9 cellular contexts compared by ENCODE assay signal in genomic region chr4:1245481-1246051, GRCh38. TPM values are rescaled to one million over a fixed set of nuclear protein-coding genes. Genes with fewer than 3 reads are reported as not detected.
DNase-seq lines count a peak whose midpoint lies in the region; ATAC-seq and TF ChIP-seq lines count a peak whose summit lies in the region.
"Had no signal": no experiment of that assay in that cellular context is flagged by ENCODE, and none has a peak within 500 bp of the region (broad histone marks: within the 10 kb centered on the region; RNA-seq: fewer than 3 reads in every experiment).

No MANE protein-coding gene starts in this region.

- H3K27me3 Mint-ChIP-seq in CD4-positive, CD25-positive, alpha-beta regulatory T cell, result peaks cover 4% of the 10 kb centered on the region
- H3K27me3 Mint-ChIP-seq in effector memory CD8-positive, alpha-beta T cell, result no peaks in the 10 kb centered on the region

- H2BK15ac ChIP-seq in neuronal stem cell (ENCODE audit: low read length), result no peak overlapping the region

- H3K36me3 Mint-ChIP-seq in CD4-positive, CD25-positive, alpha-beta regulatory T cell, result peaks cover 6% of the 10 kb centered on the region
- H3K36me3 Mint-ChIP-seq in effector memory CD8-positive, alpha-beta T cell (ENCODE audit: insufficient read depth), result peaks cover 71% of the 10 kb centered on the region

- H3K36me3 ChIP-seq in CD4-positive, CD25-positive, alpha-beta regulatory T cell (ENCODE audit: control insufficient read depth, insufficient read depth, low read length), result peaks cover 8% of the 10 kb centered on the region
- H3K36me3 ChIP-seq in neuronal stem cell (replicated peaks in 1 of 2; ENCODE audit: control insufficient read depth in 2 of 2, insufficient read depth in 2 of 2, low read length in 2 of 2), result peaks cover 19 to 53% of the 10 kb centered on the region in 2 donors

- H3K4me3 ChIP-seq in CD4-positive, CD25-positive, alpha-beta regulatory T cell (ENCODE audit: low read depth, low read length), result no peak overlapping the region
- no peak overlapping the region for H3K4me3 ChIP-seq in NB4 (ENCODE audit: low read depth, low read length)
- H3K4me3 ChIP-seq in neuronal stem cell (ENCODE audit: low read length in 2 of 2), result no peak overlapping the region

- no peak overlapping the region for H3K27ac ChIP-seq in CD4-positive, CD25-positive, alpha-beta regulatory T cell (ENCODE audit: insufficient read depth, low read length, poor library complexity, severe bottlenecking)
- H3K27ac ChIP-seq in neuronal stem cell (replicated peaks; ENCODE audit: low read length), result no peak overlapping the region

- H2BK5ac ChIP-seq in neuronal stem cell (ENCODE audit: low read length), result no peak overlapping the region

- peak overlapping the region; percentile 59 for H3K18ac ChIP-seq in neuronal stem cell (ENCODE audit: low read length)

- no peak for ATAC-seq in CD4-positive, CD25-positive, alpha-beta regulatory T cell (ENCODE audit: low read depth in 2 of 2)
- ATAC-seq in effector memory CD8-positive, alpha-beta T cell (replicated peaks), result no peak
- no peak for ATAC-seq in GM19455 (IDR thresholded peaks at IDR 0.05; ENCODE audit: unreplicated experiment)
- ATAC-seq in HG02678 (IDR thresholded peaks at IDR 0.05; ENCODE audit: unreplicated experiment), result no peak

- TF ChIP-seq POLR2A in NB4 (IDR thresholded peaks at IDR 0.05; ENCODE audit: extremely low read depth, insufficient read length), result no peak

- peak overlapping the region; percentile 99 for H4K8ac ChIP-seq in neuronal stem cell (ENCODE audit: low read depth, low read length)

- H2BK120ac ChIP-seq in neuronal stem cell (ENCODE audit: low read depth, low read length), result peak overlapping the region; percentile 47

- H3K79me1 ChIP-seq in neuronal stem cell (ENCODE audit: low read depth, low read length), result peaks cover 52% of the 10 kb centered on the region

- H3K4me2 ChIP-seq in neuronal stem cell (ENCODE audit: insufficient read depth, low read length, poor library complexity, severe bottlenecking), result no peak overlapping the region

- no peak for TF ChIP-seq CTCF in NB4 (IDR thresholded peaks at IDR 0.05; ENCODE audit: low read depth, low read length)

- peak overlapping the region; percentile 64 for H4K91ac ChIP-seq in neuronal stem cell (ENCODE audit: low read depth, low read length, poor library complexity)

- DNase-seq in CD4-positive, CD25-positive, alpha-beta regulatory T cell, result no peak
- peak; percentile 13 for DNase-seq in NB4 (ENCODE audit: low read depth)
- DNase-seq in effector memory CD8-positive, alpha-beta T cell, result no peak
- DNase-seq in neuronal stem cell (ENCODE audit: low spot score), result no peak
- DNase-seq in NCI-H2171 (lab: John Stamatoyannopoulos, UW), result no peak
- no peak for DNase-seq in kidney tubule cell (ENCODE audit: low spot score)
- DNase-seq: EL had no signal

- H3K9me3 Mint-ChIP-seq in CD4-positive, CD25-positive, alpha-beta regulatory T cell, result peaks cover 0 to 2% (median 0%) of the 10 kb centered on the region in 7 donors
- H3K9me3 Mint-ChIP-seq in effector memory CD8-positive, alpha-beta T cell, result no peaks in the 10 kb centered on the region

- peaks cover 65% of the 10 kb centered on the region for H3K4me1 ChIP-seq in CD4-positive, CD25-positive, alpha-beta regulatory T cell (ENCODE audit: control insufficient read depth, insufficient read depth, low read length, poor library complexity, severe bottlenecking)
- H3K4me1 ChIP-seq in neuronal stem cell (ENCODE audit: control insufficient read depth in 2 of 2, insufficient read depth in 1 of 2, low read depth in 1 of 2, low read length in 2 of 2), result peaks cover 16% of the 10 kb centered on the region in 2 donors

- peaks cover 0 to 60% (median 22%) of the 10 kb centered on the region in 4 donors for H3K4me1 Mint-ChIP-seq in CD4-positive, CD25-positive, alpha-beta regulatory T cell
- H3K4me1 Mint-ChIP-seq in effector memory CD8-positive, alpha-beta T cell (ENCODE audit: low read depth in 2 of 2), result peaks cover 58 to 60% of the 10 kb centered on the region in 2 donors

- no peak overlapping the region for H3K14ac ChIP-seq in neuronal stem cell (ENCODE audit: low read length)

- no peak overlapping the region for H2AFZ ChIP-seq in neuronal stem cell (ENCODE audit: low read length)

- H2AK5ac ChIP-seq in neuronal stem cell (ENCODE audit: low read depth, low read length), result peak overlapping the region; percentile 81

- no peaks in the 10 kb centered on the region for H3K27me3 ChIP-seq in CD4-positive, CD25-positive, alpha-beta regulatory T cell (ENCODE audit: control insufficient read depth, insufficient read depth, low read length)
- H3K27me3 ChIP-seq in neuronal stem cell (ENCODE audit: control insufficient read depth in 3 of 3, insufficient read depth in 3 of 3, low read depth in 1 of 3, low read length in 3 of 3), result no peaks in the 10 kb centered on the region

- H3K23ac ChIP-seq in neuronal stem cell (ENCODE audit: low read depth, low read length, poor library complexity), result peak overlapping the region; percentile 98

- no peak overlapping the region for H2BK12ac ChIP-seq in neuronal stem cell (ENCODE audit: low read length)

- H3K4me3 Mint-ChIP-seq in CD4-positive, CD25-positive, alpha-beta regulatory T cell, result peak overlapping the region; percentile 32 to 89 (median 76)
- peak overlapping the region; percentile 86 to 94 for H3K4me3 Mint-ChIP-seq in effector memory CD8-positive, alpha-beta T cell

- WGBS in neuronal stem cell (ENCODE audit: extremely low coverage in 2 of 2, insufficient read length in 2 of 2, insufficient replicate concordance in 1 of 2), 2 donors, result no CpG with 5 or more reads among the region's 26 CpGs

- H3K4ac ChIP-seq in neuronal stem cell (ENCODE audit: low read length), result no peak overlapping the region

- peak overlapping the region in 2 of 3 donors; percentile 86 to 93 for H3K27ac Mint-ChIP-seq in CD4-positive, CD25-positive, alpha-beta regulatory T cell
- peak overlapping the region; percentile 89 to 97 for H3K27ac Mint-ChIP-seq in effector memory CD8-positive, alpha-beta T cell

- H3K9ac ChIP-seq in neuronal stem cell (ENCODE audit: low read depth, low read length, poor library complexity), result peak overlapping the region; percentile 84

- H3K9me3 ChIP-seq in CD4-positive, CD25-positive, alpha-beta regulatory T cell (ENCODE audit: control insufficient read depth in 2 of 2, low read length in 2 of 2), result no peaks in the 10 kb centered on the region
- H3K9me3 ChIP-seq in neuronal stem cell (replicated peaks in 1 of 2; ENCODE audit: control insufficient read depth in 2 of 2, insufficient read depth in 1 of 2, low read depth in 1 of 2, low read length in 2 of 2), result peaks cover 7% of the 10 kb centered on the region in 2 donors

RNA-seq across cellular contexts. Expression of gene CTBP1, which starts 3.4 kb away (rescaled TPM):
- 198 TPM for total RNA-seq in CD4-positive, CD25-positive, alpha-beta regulatory T cell
- 10 to 100 TPM; 32.4 to 82.8 (median 52.0) TPM for polyA plus RNA-seq in CD4-positive, CD25-positive, alpha-beta regulatory T cell
- 151 TPM for polyA plus RNA-seq in neuronal stem cell (2013, experiment 1 of 2)
- polyA plus RNA-seq in neuronal stem cell (2013, experiment 2 of 2), result 149 TPM

RNA-seq across cellular contexts. Expression of gene MAEA, which starts 44.1 kb away (rescaled TPM):
- 77.7 TPM for total RNA-seq in CD4-positive, CD25-positive, alpha-beta regulatory T cell
- polyA plus RNA-seq in CD4-positive, CD25-positive, alpha-beta regulatory T cell, result 10 to 100 TPM; 61.2 to 76.2 (median 66.2) TPM
- 38.4 TPM for polyA plus RNA-seq in neuronal stem cell (2013, experiment 1 of 2)
- polyA plus RNA-seq in neuronal stem cell (2013, experiment 2 of 2), result 37.0 TPM
